Comparison of ENCODE assay signal across 9 cellular contexts in the genomic region with DNA sequence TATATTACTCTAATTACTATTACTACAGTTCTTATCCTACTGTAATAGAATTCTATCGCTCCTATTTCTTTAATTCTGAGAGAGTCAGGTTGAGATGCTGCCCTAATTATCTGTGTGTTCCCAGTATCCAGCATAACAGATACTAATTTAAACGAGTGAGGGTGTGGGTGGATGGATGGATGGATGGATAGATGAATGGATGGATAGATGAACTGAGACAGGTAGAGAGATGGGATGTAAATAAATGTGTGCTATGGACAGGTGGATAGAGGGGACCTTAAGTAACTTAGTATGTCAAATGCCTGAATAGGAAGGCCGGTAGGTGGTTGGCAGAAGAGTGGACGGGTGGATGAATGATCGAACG.
DNase-seq lines count a peak whose midpoint lies in the region; ATAC-seq, FAIRE-seq and TF ChIP-seq lines count a peak whose summit lies in the region.
"Had no signal": no experiment of that assay in that cellular context is flagged by ENCODE, and none has a peak within 500 bp of the region (broad histone marks: within the 10 kb centered on the region; RNA-seq: fewer than 3 reads in every experiment).

No MANE protein-coding gene starts in this region.

- WGBS in psoas muscle, 3 donors, result 58 to 63% (median 63%) methylated on average over 6 of the region's 6 CpGs

- DNase-seq in PC-3 (no peak), endothelial cell of umbilical vein (ENCODE audit: low read depth, low spot score) (no peak), psoas muscle (no peak), medulla oblongata (ENCODE audit: extremely low spot score) (no peak), NCI-H1436 (lab: John Stamatoyannopoulos, UW) (no peak), NCI-H146 treated with DMSO at 0.1 percent for 48 hours (lab: John Stamatoyannopoulos, UW; ENCODE audit: unreplicated experiment) (no peak)
- DNase-seq: KG1 had no signal

- H3K9me2 ChIP-seq in DOHH2 (replicated peaks; ENCODE audit: control insufficient read depth, low read length) (no peaks in the 10 kb centered on the region), PC-3 (replicated peaks; ENCODE audit: low read length) (no peaks in the 10 kb centered on the region)

- H3K79me2 ChIP-seq in DOHH2 (ENCODE audit: control insufficient read depth, low read length) (no peaks in the 10 kb centered on the region), PC-3 (ENCODE audit: low read length) (no peaks in the 10 kb centered on the region), endothelial cell of umbilical vein (ENCODE audit: control insufficient read depth, insufficient read depth, low read length) (no peaks in the 10 kb centered on the region)

- H4K20me1 ChIP-seq in DOHH2 (ENCODE audit: control insufficient read depth, insufficient read depth, low read depth, low read length), result no peaks in the 10 kb centered on the region
- H4K20me1 ChIP-seq in PC-3 (ENCODE audit: low read length), result no peaks in the 10 kb centered on the region
- H4K20me1 ChIP-seq in endothelial cell of umbilical vein (replicated peaks; ENCODE audit: control insufficient read depth, extremely low read depth, insufficient read depth, low read length), result no peaks in the 10 kb centered on the region

- H3K27me3 ChIP-seq in DOHH2 (ENCODE audit: control insufficient read depth, low read length) (peaks cover 26% of the 10 kb centered on the region), PC-3 (ENCODE audit: low read length) (no peaks in the 10 kb centered on the region), endothelial cell of umbilical vein (ENCODE audit: control insufficient read depth in 2 of 2, insufficient read depth in 2 of 2, low read length in 2 of 2) (no peaks in the 10 kb centered on the region), psoas muscle (ENCODE audit: insufficient read depth in 3 of 3, low read length in 2 of 3) (no peaks in the 10 kb centered on the region)

- H3K4me2 ChIP-seq in DOHH2 (ENCODE audit: low read length), result peak overlapping the region; percentile 56
- H3K4me2 ChIP-seq in PC-3 (ENCODE audit: low read length), result peak overlapping the region; percentile 72
- H3K4me2 ChIP-seq in endothelial cell of umbilical vein (ENCODE audit: insufficient read depth, low read length), result peak overlapping the region; percentile 39

- CTCF ChIA-PET in PC-3 (lab: Charles Lee), result no interaction called here
- CTCF ChIA-PET in endothelial cell of umbilical vein (lab: Charles Lee), result no interaction called here

- H3K9me1 ChIP-seq in endothelial cell of umbilical vein (replicated peaks; ENCODE audit: control insufficient read depth, extremely low read depth, insufficient read depth, low read length), result no peaks in the 10 kb centered on the region

- H3K27ac ChIP-seq in DOHH2 (ENCODE audit: low read depth, low read length), result no peak overlapping the region
- no peak overlapping the region for H3K27ac ChIP-seq in PC-3 (ENCODE audit: low read length)
- no peak overlapping the region for H3K27ac ChIP-seq in endothelial cell of umbilical vein (ENCODE audit: insufficient read depth, low read depth, low read length)
- H3K27ac ChIP-seq in psoas muscle, result peak overlapping the region; percentile 82

- H3K4me1 ChIP-seq in DOHH2 (ENCODE audit: control insufficient read depth, low read length) (peaks cover 5% of the 10 kb centered on the region), PC-3 (ENCODE audit: insufficient read depth, low read length) (peaks cover 18% of the 10 kb centered on the region), endothelial cell of umbilical vein (ENCODE audit: control insufficient read depth, extremely low read depth, insufficient read depth, low read length) (no peaks in the 10 kb centered on the region), psoas muscle (peaks cover 5% of the 10 kb centered on the region)

- TF ChIP-seq POLR2A in endothelial cell of umbilical vein (IDR thresholded peaks at IDR 0.05; ENCODE audit: low read depth, low read length), result no peak

- H2AFZ ChIP-seq in PC-3 (ENCODE audit: low read length) (peak overlapping the region; percentile 61), endothelial cell of umbilical vein (ENCODE audit: low read depth, low read length) (no peak overlapping the region)

- intact Hi-C loops in PC-3 (cut with micrococcal nuclease), result loop anchor here (5.0 kb wide), 2 partner anchors 55 to 145 kb away; partner anchors contain the start of gene ADRA1B
- intact Hi-C loops in endothelial cell of umbilical vein (cut with micrococcal nuclease), result loop anchor here (5.0 to 10.0 kb wide), 2 partner anchors 192 to 1440 kb away; no protein-coding TSS in a partner anchor
- intact Hi-C loops in psoas muscle (cut with DNase I), result loop anchor here in 1 of 2 donors (2.0 to 10.0 kb wide), 2 partner anchors 50 to 142 kb away; partner anchors contain the start of gene ADRA1B

- TSS peak; percentile 22 for BruUV-seq in PC-3 (replicated peaks; lab: Mats Ljungman, UMichigan)
- no TSS peak for BruUV-seq in endothelial cell of umbilical vein (replicated peaks; lab: Mats Ljungman, UMichigan)

- ATAC-seq in PC-3 (no peak; the same call in 1 of the 2 replicates), psoas muscle (no peak), GM19452 (IDR thresholded peaks at IDR 0.05; ENCODE audit: unreplicated experiment) (no peak)

- no peak for TF ChIP-seq CTCF in DOHH2 (IDR thresholded peaks at IDR 0.05; ENCODE audit: low read depth, low read length, poor library complexity, severe bottlenecking)
- no peak for TF ChIP-seq CTCF in PC-3 (conservative IDR thresholded peaks at IDR 0.05; ENCODE audit: low read depth, low read length)
- no peak for TF ChIP-seq CTCF in endothelial cell of umbilical vein (IDR thresholded peaks at IDR 0.05; ENCODE audit: extremely low read depth in 1 of 2, insufficient read depth in 1 of 2, low read depth in 1 of 2, low read length in 2 of 2)
- TF ChIP-seq CTCF in psoas muscle (IDR thresholded peaks at IDR 0.05), result no peak

- no peaks in the 10 kb centered on the region for H3F3A ChIP-seq in DOHH2 (ENCODE audit: control insufficient read depth, insufficient read depth)
- no peaks in the 10 kb centered on the region for H3F3A ChIP-seq in PC-3 (ENCODE audit: low read length, unreplicated experiment)

- POLR2A ChIA-PET in PC-3 (lab: Charles Lee; ENCODE audit: unreplicated experiment), result no interaction called here
- POLR2A ChIA-PET in endothelial cell of umbilical vein (lab: Charles Lee), result no interaction called here

- H3K9ac ChIP-seq in PC-3 (ENCODE audit: low read length) (peak overlapping the region; percentile 50), endothelial cell of umbilical vein (replicated peaks; ENCODE audit: extremely low read depth, insufficient read depth, low read length) (peak overlapping the region; percentile 24)

- H3K9me3 ChIP-seq in DOHH2 (ENCODE audit: control insufficient read depth, insufficient read depth, low read length) (no peaks in the 10 kb centered on the region; the same call in 1 of the 2 replicates), PC-3 (ENCODE audit: low read length) (no peaks in the 10 kb centered on the region), endothelial cell of umbilical vein (replicated peaks; ENCODE audit: control insufficient read depth, insufficient read depth, low read length) (no peaks in the 10 kb centered on the region), psoas muscle (no peaks in the 10 kb centered on the region)

- H3K36me3 ChIP-seq in DOHH2 (ENCODE audit: control insufficient read depth, low read length) (no peaks in the 10 kb centered on the region), PC-3 (ENCODE audit: low read depth, low read length) (no peaks in the 10 kb centered on the region), endothelial cell of umbilical vein (ENCODE audit: control insufficient read depth in 2 of 2, extremely low read depth in 1 of 2, insufficient read depth in 2 of 2, low read length in 2 of 2) (no peaks in the 10 kb centered on the region), psoas muscle (ENCODE audit: insufficient read depth in 1 of 2, low read depth in 1 of 2) (no peaks in the 10 kb centered on the region)

- dilution Hi-C loops in endothelial cell of umbilical vein (cut with MboI; ENCODE audit: extremely low pct_ligation_motif_present, low sequenced_read_pairs), result no loop called here

- H3K4me3 ChIP-seq in DOHH2 (ENCODE audit: low read length) (no peak overlapping the region), PC-3 (ENCODE audit: low read length) (peak overlapping the region; percentile 63; the same call in 1 of the 2 replicates), endothelial cell of umbilical vein (replicated peaks in 1 of 3; ENCODE audit: insufficient read depth in 1 of 3, low read depth in 1 of 3, low read length in 3 of 3) (no peak overlapping the region), psoas muscle (peak overlapping the region; percentile 58)

- no peak for FAIRE-seq in endothelial cell of umbilical vein (lab: Jason Lieb, UNC)

TF ChIP-seq in endothelial cell of umbilical vein, 7 proteins besides CTCF, POLR2A, EP300 and RAD21:
- TF ChIP-seq POLR2AphosphoS5 (IDR thresholded peaks at IDR 0.05; ENCODE audit: insufficient read depth, low read depth, low read length) (no peak), JUN (IDR thresholded peaks at IDR 0.05; ENCODE audit: borderline replicate concordance, insufficient read depth, insufficient read length, low read depth) (no peak), EZH2 (IDR thresholded peaks at IDR 0.05; ENCODE audit: borderline replicate concordance, low read depth, low read length, severe bottlenecking) (no peak), GATA2 (IDR thresholded peaks at IDR 0.05; ENCODE audit: insufficient read depth, insufficient read length, low read depth, low read length) (no peak), FOS (IDR thresholded peaks at IDR 0.05; ENCODE audit: borderline replicate concordance, insufficient read depth, low read length) (no peak), MYC (IDR thresholded peaks at IDR 0.05; ENCODE audit: low read depth, low read length) (no peak)
- TF ChIP-seq, protein P1, sequence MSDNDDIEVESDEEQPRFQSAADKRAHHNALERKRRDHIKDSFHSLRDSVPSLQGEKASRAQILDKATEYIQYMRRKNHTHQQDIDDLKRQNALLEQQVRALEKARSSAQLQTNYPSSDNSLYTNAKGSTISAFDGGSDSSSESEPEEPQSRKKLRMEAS (IDR thresholded peaks at IDR 0.05; ENCODE audit: insufficient read depth, insufficient read length), result no peak

Comparison
In these comparisons a context has a peak if more than half of its experiments do, and no peak if none do; other contexts are left out.
1. H3K4me3 ChIP-seq: peak in PC-3 (single experiment) and psoas muscle (single experiment); none in DOHH2 (single experiment) and endothelial cell of umbilical vein (0 of 3).
2. Peak in every context shown above with its lines, with median percentiles within 50 percentile points of each other: H3K4me2 ChIP-seq.